In genomic region chr4:112895785-112896184, GRCh38 we compare ENCODE assay signal across 11 cellular contexts.
A peak's percentile ranks its signal among the peaks of the same experiment; 100 is the strongest.
DNase-seq lines count a peak whose midpoint lies in the region; ATAC-seq, FAIRE-seq and TF ChIP-seq lines count a peak whose summit lies in the region.
"Had no signal": no experiment of that assay in that cellular context is flagged by ENCODE, and none has a peak within 500 bp of the region (broad histone marks: within the 10 kb centered on the region; RNA-seq: fewer than 3 reads in every experiment).

No MANE protein-coding gene starts in this region.

- H3K4me3 ChIP-seq in BE2C (ENCODE audit: low read depth, low read length), result peak overlapping the region; percentile 9
- no peak overlapping the region for H3K4me3 ChIP-seq in keratinocyte (ENCODE audit: control insufficient read depth in 2 of 3, extremely low read depth in 1 of 3, insufficient read depth in 2 of 3, low read depth in 1 of 3, low read length in 3 of 3)
- no peak overlapping the region for H3K4me3 ChIP-seq in kidney (ENCODE audit: low read length in 2 of 2)
- H3K4me3 ChIP-seq: psoas muscle had no signal

- ATAC-seq in GM21717 (IDR thresholded peaks at IDR 0.05; ENCODE audit: unreplicated experiment), result peak; percentile 64
- ATAC-seq in activated T-helper 17 cell treated with anti-CD3 and anti-CD28 coated beads, Interleukin-2, amount 50 U/mL, for 72 hours (replicated peaks), result peak; percentile 86
- no peak for ATAC-seq in left colon

- H3K36me3 Mint-ChIP-seq in activated T-helper 17 cell treated with anti-CD3 and anti-CD28 coated beads, Interleukin-2, amount 50 U/mL, for 72 hours (ENCODE audit: low read depth), result no peaks in the 10 kb centered on the region

- H3K4me1 ChIP-seq in BE2C, result peaks cover 34% of the 10 kb centered on the region
- no peaks in the 10 kb centered on the region for H3K4me1 ChIP-seq in keratinocyte (ENCODE audit: control insufficient read depth, extremely low read depth, insufficient read depth, low read length)
- H3K4me1 ChIP-seq in kidney (ENCODE audit: control insufficient read depth in 1 of 2, insufficient read depth in 1 of 2, low read depth in 1 of 2, low read length in 2 of 2), result peaks cover 0 to 3% of the 10 kb centered on the region in 2 donors

- H4K20me1 ChIP-seq in keratinocyte (ENCODE audit: control insufficient read depth, extremely low read depth, insufficient read depth, low read length), result no peaks in the 10 kb centered on the region

- no peaks in the 10 kb centered on the region for H3K9me3 Mint-ChIP-seq in activated T-helper 17 cell treated with anti-CD3 and anti-CD28 coated beads, Interleukin-2, amount 50 U/mL, for 72 hours

- intact Hi-C loops in kidney (cut with DNase I) (no loop called here), left colon (cut with DNase I, micrococcal nuclease) (no loop called here)

- no peaks in the 10 kb centered on the region for H3K4me1 Mint-ChIP-seq in activated T-helper 17 cell treated with anti-CD3 and anti-CD28 coated beads, Interleukin-2, amount 50 U/mL, for 72 hours

- peak overlapping the region; percentile 11 for H3K4me2 ChIP-seq in keratinocyte (ENCODE audit: control insufficient read depth, extremely low read depth, insufficient read depth, low read depth, low read length)

- DNase-seq in BE2C, result peak; percentile 29
- peak; percentile 1 for DNase-seq in keratinocyte (ENCODE audit: low read depth, low spot score)
- no peak for DNase-seq in NCI-H2171 treated with DMSO at 0.1 percent for 48 hours (lab: John Stamatoyannopoulos, UW)
- no peak for DNase-seq in NCI-H2171 (lab: John Stamatoyannopoulos, UW)
- no peak for DNase-seq in kidney
- DNase-seq in left colon, result no peak
- DNase-seq: psoas muscle had no signal

- H3K9me1 ChIP-seq in keratinocyte (ENCODE audit: control insufficient read depth, extremely low read depth, insufficient read depth, low read length), result no peaks in the 10 kb centered on the region

- dilution Hi-C loops in keratinocyte (cut with MboI; ENCODE audit: extremely low pct_ligation_motif_present, low sequenced_read_pairs), result no loop called here

- H2AFZ ChIP-seq in keratinocyte (ENCODE audit: control insufficient read depth, low read length), result no peak overlapping the region

- H3K36me3 ChIP-seq in BE2C, result no peaks in the 10 kb centered on the region
- H3K36me3 ChIP-seq in keratinocyte (ENCODE audit: control insufficient read depth in 2 of 2, extremely low read depth in 1 of 2, insufficient read depth in 2 of 2, low read length in 2 of 2), result no peaks in the 10 kb centered on the region
- no peaks in the 10 kb centered on the region for H3K36me3 ChIP-seq in kidney (ENCODE audit: control insufficient read depth in 1 of 2, insufficient read depth in 2 of 2, low read length in 2 of 2)

- no peak overlapping the region for H3K4me3 Mint-ChIP-seq in activated T-helper 17 cell treated with anti-CD3 and anti-CD28 coated beads, Interleukin-2, amount 50 U/mL, for 72 hours

- no peak overlapping the region for H3K27ac ChIP-seq in keratinocyte (ENCODE audit: control insufficient read depth, insufficient read depth, low read length)
- no peak overlapping the region for H3K27ac ChIP-seq in kidney (ENCODE audit: low read depth in 2 of 2, low read length in 2 of 2)
- H3K27ac ChIP-seq: C4-2B, psoas muscle had no signal

- H3K79me2 ChIP-seq in keratinocyte (ENCODE audit: control insufficient read depth, insufficient read depth, low read length), result no peaks in the 10 kb centered on the region

- peaks cover 20% of the 10 kb centered on the region for H3K27me3 Mint-ChIP-seq in activated T-helper 17 cell treated with anti-CD3 and anti-CD28 coated beads, Interleukin-2, amount 50 U/mL, for 72 hours

- FAIRE-seq in keratinocyte (lab: Jason Lieb, UNC) (peak; percentile 76), kidney (lab: Jason Lieb, UNC) (no peak)
- FAIRE-seq: endometrium had no signal

- H3K9me3 ChIP-seq in BE2C (no peaks in the 10 kb centered on the region), keratinocyte (ENCODE audit: control insufficient read depth, low read depth, low read length) (no peaks in the 10 kb centered on the region), kidney (ENCODE audit: control insufficient read depth in 1 of 2, low read length in 2 of 2) (no peaks in the 10 kb centered on the region)
- H3K9me3 ChIP-seq: psoas muscle had no signal

- no peaks in the 10 kb centered on the region for H3K27me3 ChIP-seq in BE2C
- no peaks in the 10 kb centered on the region for H3K27me3 ChIP-seq in keratinocyte (ENCODE audit: control insufficient read depth, extremely low read depth, insufficient read depth, low read length)

- TF ChIP-seq CTCF in BE2C (IDR thresholded peaks at IDR 0.05; ENCODE audit: low read depth, low read length) (no peak), keratinocyte (optimal IDR thresholded peaks at IDR 0.05 in 1 of 3, IDR thresholded peaks at IDR 0.05 in 1 of 3, conservative IDR thresholded peaks at IDR 0.05 in 1 of 3; ENCODE audit: extremely low read depth in 1 of 3, insufficient read depth in 2 of 3, low read length in 3 of 3) (no peak), kidney (IDR thresholded peaks at IDR 0.05; ENCODE audit: borderline replicate concordance, extremely low read depth, insufficient read depth) (no peak)

- H3K9ac ChIP-seq in keratinocyte (ENCODE audit: control insufficient read depth, extremely low read depth, insufficient read depth, low read length) (no peak overlapping the region), kidney (ENCODE audit: low read length in 2 of 2) (no peak overlapping the region)

- no peak overlapping the region for H3K27ac Mint-ChIP-seq in activated T-helper 17 cell treated with anti-CD3 and anti-CD28 coated beads, Interleukin-2, amount 50 U/mL, for 72 hours

Comparison
In these comparisons a context has a peak if more than half of its experiments do, and no peak if none do; other contexts are left out.
1. DNase-seq: peak in BE2C (single experiment) and keratinocyte (single experiment); none in NCI-H2171 treated with DMSO at 0.1 percent for 48 hours (single experiment), NCI-H2171 (single experiment), kidney (single experiment) and left colon (0 of 2).